In the genomic region with DNA sequence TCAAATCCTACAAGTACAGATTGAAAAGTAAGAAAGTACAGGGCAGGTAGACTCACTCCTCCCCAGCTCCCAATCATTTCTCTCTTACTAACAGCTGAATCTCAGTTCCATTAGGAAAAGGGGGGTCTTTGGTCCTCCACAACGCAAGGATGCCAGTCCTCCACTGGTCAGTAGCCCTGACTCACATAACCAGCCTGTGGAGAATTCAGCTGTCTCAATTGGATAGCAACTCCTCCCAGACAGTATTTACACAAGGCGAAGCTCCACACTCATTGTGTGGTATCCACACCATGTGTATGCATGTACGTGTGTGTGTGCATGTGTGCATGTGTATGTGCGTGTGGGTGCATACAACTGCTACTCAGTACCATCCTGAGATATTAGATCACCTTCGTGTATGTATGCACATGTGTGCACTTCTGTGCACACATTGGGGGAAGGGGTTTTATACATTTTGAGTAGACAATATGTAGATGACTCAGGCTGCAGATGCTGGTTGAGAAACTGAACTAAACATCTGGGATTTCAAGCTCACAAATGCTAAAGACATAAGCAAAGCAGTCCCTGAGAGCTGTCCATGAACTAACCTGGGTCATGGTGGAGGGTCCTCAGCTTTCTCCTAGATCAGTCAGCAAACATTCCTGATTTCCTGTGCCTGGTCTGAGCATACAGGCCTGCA, we compare ENCODE assay signal across 1 cellular context.
TF ChIP-seq lines count a peak whose summit lies in the region.

No MANE protein-coding gene starts in this region.

TF ChIP-seq in H1, 55 proteins besides CTCF, POLR2A, EP300 and RAD21:
- TF ChIP-seq CTBP2 (IDR thresholded peaks at IDR 0.05; ENCODE audit: borderline replicate concordance, insufficient read depth, insufficient read length, low read length) (no peak), POLR2AphosphoS5 (IDR thresholded peaks at IDR 0.05; ENCODE audit: low read depth, low read length) (no peak), CREB1 (IDR thresholded peaks at IDR 0.05) (no peak), PHF8 (conservative IDR thresholded peaks at IDR 0.05; ENCODE audit: low read depth, low read length) (no peak), CHD1 (IDR thresholded peaks at IDR 0.05; ENCODE audit: low read depth, low read length) (no peak), ASH2L (IDR thresholded peaks at IDR 0.05; ENCODE audit: low read length) (no peak), CBX5 (IDR thresholded peaks at IDR 0.05; ENCODE audit: low read depth, low read length) (no peak), GTF2F1 (IDR thresholded peaks at IDR 0.05; ENCODE audit: borderline replicate concordance, low read depth, low read length) (no peak), BCL11A (IDR thresholded peaks at IDR 0.05; ENCODE audit: low read depth in 2 of 2, low read length in 2 of 2) (no peak), CEBPB (IDR thresholded peaks at IDR 0.05; ENCODE audit: low read depth, low read length) (no peak), NRF1 (IDR thresholded peaks at IDR 0.05; ENCODE audit: low read depth, low read length) (no peak), HDAC6 (IDR thresholded peaks at IDR 0.05; ENCODE audit: low read depth, low read length) (no peak), SAP30 (IDR thresholded peaks at IDR 0.05; ENCODE audit: insufficient read depth, insufficient replicate concordance, low read length) (no peak)
- TF ChIP-seq, protein P1, sequence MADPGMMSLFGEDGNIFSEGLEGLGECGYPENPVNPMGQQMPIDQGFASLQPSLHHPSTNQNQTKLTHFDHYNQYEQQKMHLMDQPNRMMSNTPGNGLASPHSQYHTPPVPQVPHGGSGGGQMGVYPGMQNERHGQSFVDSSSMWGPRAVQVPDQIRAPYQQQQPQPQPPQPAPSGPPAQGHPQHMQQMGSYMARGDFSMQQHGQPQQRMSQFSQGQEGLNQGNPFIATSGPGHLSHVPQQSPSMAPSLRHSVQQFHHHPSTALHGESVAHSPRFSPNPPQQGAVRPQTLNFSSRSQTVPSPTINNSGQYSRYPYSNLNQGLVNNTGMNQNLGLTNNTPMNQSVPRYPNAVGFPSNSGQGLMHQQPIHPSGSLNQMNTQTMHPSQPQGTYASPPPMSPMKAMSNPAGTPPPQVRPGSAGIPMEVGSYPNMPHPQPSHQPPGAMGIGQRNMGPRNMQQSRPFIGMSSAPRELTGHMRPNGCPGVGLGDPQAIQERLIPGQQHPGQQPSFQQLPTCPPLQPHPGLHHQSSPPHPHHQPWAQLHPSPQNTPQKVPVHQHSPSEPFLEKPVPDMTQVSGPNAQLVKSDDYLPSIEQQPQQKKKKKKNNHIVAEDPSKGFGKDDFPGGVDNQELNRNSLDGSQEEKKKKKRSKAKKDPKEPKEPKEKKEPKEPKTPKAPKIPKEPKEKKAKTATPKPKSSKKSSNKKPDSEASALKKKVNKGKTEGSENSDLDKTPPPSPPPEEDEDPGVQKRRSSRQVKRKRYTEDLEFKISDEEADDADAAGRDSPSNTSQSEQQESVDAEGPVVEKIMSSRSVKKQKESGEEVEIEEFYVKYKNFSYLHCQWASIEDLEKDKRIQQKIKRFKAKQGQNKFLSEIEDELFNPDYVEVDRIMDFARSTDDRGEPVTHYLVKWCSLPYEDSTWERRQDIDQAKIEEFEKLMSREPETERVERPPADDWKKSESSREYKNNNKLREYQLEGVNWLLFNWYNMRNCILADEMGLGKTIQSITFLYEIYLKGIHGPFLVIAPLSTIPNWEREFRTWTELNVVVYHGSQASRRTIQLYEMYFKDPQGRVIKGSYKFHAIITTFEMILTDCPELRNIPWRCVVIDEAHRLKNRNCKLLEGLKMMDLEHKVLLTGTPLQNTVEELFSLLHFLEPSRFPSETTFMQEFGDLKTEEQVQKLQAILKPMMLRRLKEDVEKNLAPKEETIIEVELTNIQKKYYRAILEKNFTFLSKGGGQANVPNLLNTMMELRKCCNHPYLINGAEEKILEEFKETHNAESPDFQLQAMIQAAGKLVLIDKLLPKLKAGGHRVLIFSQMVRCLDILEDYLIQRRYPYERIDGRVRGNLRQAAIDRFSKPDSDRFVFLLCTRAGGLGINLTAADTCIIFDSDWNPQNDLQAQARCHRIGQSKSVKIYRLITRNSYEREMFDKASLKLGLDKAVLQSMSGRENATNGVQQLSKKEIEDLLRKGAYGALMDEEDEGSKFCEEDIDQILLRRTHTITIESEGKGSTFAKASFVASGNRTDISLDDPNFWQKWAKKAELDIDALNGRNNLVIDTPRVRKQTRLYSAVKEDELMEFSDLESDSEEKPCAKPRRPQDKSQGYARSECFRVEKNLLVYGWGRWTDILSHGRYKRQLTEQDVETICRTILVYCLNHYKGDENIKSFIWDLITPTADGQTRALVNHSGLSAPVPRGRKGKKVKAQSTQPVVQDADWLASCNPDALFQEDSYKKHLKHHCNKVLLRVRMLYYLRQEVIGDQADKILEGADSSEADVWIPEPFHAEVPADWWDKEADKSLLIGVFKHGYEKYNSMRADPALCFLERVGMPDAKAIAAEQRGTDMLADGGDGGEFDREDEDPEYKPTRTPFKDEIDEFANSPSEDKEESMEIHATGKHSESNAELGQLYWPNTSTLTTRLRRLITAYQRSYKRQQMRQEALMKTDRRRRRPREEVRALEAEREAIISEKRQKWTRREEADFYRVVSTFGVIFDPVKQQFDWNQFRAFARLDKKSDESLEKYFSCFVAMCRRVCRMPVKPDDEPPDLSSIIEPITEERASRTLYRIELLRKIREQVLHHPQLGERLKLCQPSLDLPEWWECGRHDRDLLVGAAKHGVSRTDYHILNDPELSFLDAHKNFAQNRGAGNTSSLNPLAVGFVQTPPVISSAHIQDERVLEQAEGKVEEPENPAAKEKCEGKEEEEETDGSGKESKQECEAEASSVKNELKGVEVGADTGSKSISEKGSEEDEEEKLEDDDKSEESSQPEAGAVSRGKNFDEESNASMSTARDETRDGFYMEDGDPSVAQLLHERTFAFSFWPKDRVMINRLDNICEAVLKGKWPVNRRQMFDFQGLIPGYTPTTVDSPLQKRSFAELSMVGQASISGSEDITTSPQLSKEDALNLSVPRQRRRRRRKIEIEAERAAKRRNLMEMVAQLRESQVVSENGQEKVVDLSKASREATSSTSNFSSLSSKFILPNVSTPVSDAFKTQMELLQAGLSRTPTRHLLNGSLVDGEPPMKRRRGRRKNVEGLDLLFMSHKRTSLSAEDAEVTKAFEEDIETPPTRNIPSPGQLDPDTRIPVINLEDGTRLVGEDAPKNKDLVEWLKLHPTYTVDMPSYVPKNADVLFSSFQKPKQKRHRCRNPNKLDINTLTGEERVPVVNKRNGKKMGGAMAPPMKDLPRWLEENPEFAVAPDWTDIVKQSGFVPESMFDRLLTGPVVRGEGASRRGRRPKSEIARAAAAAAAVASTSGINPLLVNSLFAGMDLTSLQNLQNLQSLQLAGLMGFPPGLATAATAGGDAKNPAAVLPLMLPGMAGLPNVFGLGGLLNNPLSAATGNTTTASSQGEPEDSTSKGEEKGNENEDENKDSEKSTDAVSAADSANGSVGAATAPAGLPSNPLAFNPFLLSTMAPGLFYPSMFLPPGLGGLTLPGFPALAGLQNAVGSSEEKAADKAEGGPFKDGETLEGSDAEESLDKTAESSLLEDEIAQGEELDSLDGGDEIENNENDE (IDR thresholded peaks at IDR 0.05; ENCODE audit: insufficient replicate concordance, low read length): no peak
- TF ChIP-seq, protein P2, sequence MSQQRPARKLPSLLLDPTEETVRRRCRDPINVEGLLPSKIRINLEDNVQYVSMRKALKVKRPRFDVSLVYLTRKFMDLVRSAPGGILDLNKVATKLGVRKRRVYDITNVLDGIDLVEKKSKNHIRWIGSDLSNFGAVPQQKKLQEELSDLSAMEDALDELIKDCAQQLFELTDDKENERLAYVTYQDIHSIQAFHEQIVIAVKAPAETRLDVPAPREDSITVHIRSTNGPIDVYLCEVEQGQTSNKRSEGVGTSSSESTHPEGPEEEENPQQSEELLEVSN (IDR thresholded peaks at IDR 0.05): no peak
